1 cellular context compared by ENCODE assay signal in the genomic region with DNA sequence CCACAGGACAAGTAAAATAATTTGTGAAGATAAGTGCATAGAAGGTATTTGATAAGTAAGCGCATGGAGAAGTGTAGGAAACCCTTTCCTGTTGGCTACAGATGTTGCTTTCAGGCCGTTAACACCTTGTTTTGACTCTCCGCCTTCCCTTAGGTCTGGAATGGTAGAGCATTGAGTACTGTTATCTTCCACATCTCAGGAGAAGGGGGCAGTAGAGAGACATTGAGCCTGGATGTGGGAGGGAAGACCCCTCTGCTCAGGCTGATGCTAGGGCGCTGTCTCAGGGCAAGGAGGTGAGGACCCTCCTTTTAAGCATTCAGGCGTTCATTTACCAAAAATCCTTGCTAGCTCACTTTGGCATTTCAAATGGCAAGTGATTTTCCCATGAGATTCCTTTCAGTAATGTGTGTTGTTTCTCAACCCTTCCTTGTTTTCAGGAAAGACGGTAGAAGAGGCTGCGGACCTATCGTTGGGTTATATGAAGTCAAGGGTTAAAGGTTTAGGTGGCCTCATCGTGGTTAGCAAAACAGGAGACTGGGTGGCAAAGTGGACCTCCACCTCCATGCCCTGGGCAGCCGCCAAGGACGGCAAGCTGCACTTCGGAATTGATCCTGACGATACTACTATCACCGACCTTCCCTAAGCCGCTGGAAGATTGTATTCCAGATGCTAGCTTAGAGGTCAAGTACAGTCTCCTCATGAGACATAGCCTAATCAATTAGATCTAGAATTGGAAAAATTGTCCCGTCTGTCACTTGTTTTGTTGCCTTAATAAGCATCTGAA.
TF ChIP-seq lines count a peak whose summit lies in the region.

No MANE protein-coding gene starts in this region.

TF ChIP-seq in H1, 55 proteins besides CTCF, POLR2A, EP300 and RAD21:
- no peak for TF ChIP-seq JUN (IDR thresholded peaks at IDR 0.05; ENCODE audit: low read depth, low read length)
